ENCODE assay signal across 41 cellular contexts in the genomic region with DNA sequence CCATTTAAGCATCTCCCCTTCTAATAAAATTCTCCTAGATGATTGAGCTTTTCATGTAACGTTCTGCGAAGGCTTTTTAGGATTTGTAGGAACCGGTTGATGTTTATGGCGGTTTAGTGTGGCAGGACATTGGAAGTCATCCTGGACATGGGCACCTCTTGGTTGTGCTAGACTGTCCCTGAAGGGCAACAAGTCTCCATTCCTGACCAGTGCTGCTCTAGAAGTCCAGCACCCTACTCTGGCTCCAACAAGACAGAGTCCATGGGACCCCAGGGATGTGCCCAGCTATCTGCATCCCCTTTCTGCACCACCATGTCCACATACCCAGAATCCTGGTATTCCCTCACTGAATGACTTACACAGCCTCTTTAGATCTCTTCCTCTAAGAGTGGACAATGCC. TPM values are rescaled to one million over a fixed set of nuclear protein-coding genes. Genes with fewer than 3 reads are reported as not detected.
"Had no signal": no experiment of that assay in that cellular context is flagged by ENCODE, and none has a peak within 500 bp of the region (broad histone marks: within the 10 kb centered on the region; RNA-seq: fewer than 3 reads in every experiment).

No MANE protein-coding gene starts in this region.

- H3K9me3 Mint-ChIP-seq: activated naive CD4-positive, alpha-beta T cell treated with anti-CD3 and anti-CD28 coated beads for 36 hours; activated naive CD4-positive, alpha-beta T cell treated with anti-CD3 and anti-CD28 coated beads, Interleukin-2, amount 10 ng/mL, durations not matched to agents 7 days and 5 days; activated naive CD4-positive, alpha-beta T cell treated with anti-CD3 and anti-CD28 coated beads, Interleukin-2, amount 50 U/mL, for 24 hours; activated naive CD4-positive, alpha-beta T cell treated with anti-CD3 and anti-CD28 coated beads, Interleukin-2, amount 50 U/mL, for 72 hours; activated naive CD8-positive, alpha-beta T cell treated with anti-CD3 and anti-CD28 coated beads for 36 hours; activated naive CD8-positive, alpha-beta T cell treated with anti-CD3 and anti-CD28 coated beads, Interleukin-2, amount 10 ng/mL, durations not matched to agents 7 days and 5 days; activated naive CD8-positive, alpha-beta T cell treated with anti-CD3 and anti-CD28 coated beads, Interleukin-2, amount 50 U/mL, for 24 hours; activated T-cell treated with anti-CD3 and anti-CD28 coated beads, Interleukin-2, amount 50 U/mL, for 24 hours; activated T-cell treated with anti-CD3 and anti-CD28 coated beads, Interleukin-2, amount 50 U/mL, for 4 hours; activated T-cell treated with anti-CD3 and anti-CD28 coated beads, Interleukin-2, amount 50 U/mL, for 72 hours; activated T-helper 1 cell treated with anti-CD3 and anti-CD28 coated beads, Interleukin-12 subunit alpha, Interleukin-12 subunit beta, Interleukin-2, Interleukin-4 antibody, amounts not matched to agents 30 ng/mL and 10 ng/mL and 1 ng/mL, durations not matched to agents 14 hours and 24 hours and 36 hours; activated T-helper 17 cell treated with anti-CD3 and anti-CD28 coated beads, Interleukin-2, amount 50 U/mL, for 72 hours; activated T-helper 2 cell treated with anti-CD3 and anti-CD28 coated beads, Interferon-gamma antibody, Interleukin-2, Interleukin-4, amounts not matched to agents 10 μg/mL and 5 μg/mL and 100 μg/mL, durations not matched to agents 14 hours and 24 hours and 36 hours; brain; central memory CD8-positive, alpha-beta T cell had no signal

- H3K9me3 ChIP-seq: adrenal gland, ascending aorta, body of pancreas, breast epithelium had no signal

- H3K4me3 Mint-ChIP-seq: activated naive CD4-positive, alpha-beta T cell treated with anti-CD3 and anti-CD28 coated beads for 36 hours; activated naive CD4-positive, alpha-beta T cell treated with anti-CD3 and anti-CD28 coated beads, Interleukin-2, amount 10 ng/mL, durations not matched to agents 7 days and 5 days; activated naive CD4-positive, alpha-beta T cell treated with anti-CD3 and anti-CD28 coated beads, Interleukin-2, amount 50 U/mL, for 24 hours; activated naive CD8-positive, alpha-beta T cell; activated naive CD8-positive, alpha-beta T cell treated with anti-CD3 and anti-CD28 coated beads for 36 hours; activated naive CD8-positive, alpha-beta T cell treated with anti-CD3 and anti-CD28 coated beads, Interleukin-2, amount 10 ng/mL, durations not matched to agents 7 days and 5 days; activated naive CD8-positive, alpha-beta T cell treated with anti-CD3 and anti-CD28 coated beads, Interleukin-2, amount 50 U/mL, for 24 hours; activated T-cell treated with anti-CD3 and anti-CD28 coated beads, Interleukin-2, amount 50 U/mL, for 24 hours; activated T-cell treated with anti-CD3 and anti-CD28 coated beads, Interleukin-2, amount 50 U/mL, for 4 hours; activated T-cell treated with anti-CD3 and anti-CD28 coated beads, Interleukin-2, amount 50 U/mL, for 72 hours; activated T-helper 1 cell treated with anti-CD3 and anti-CD28 coated beads, Interleukin-12 subunit alpha, Interleukin-12 subunit beta, Interleukin-2, Interleukin-4 antibody, amounts not matched to agents 30 ng/mL and 10 ng/mL and 1 ng/mL, durations not matched to agents 14 hours and 24 hours and 36 hours; activated T-helper 17 cell treated with anti-CD3 and anti-CD28 coated beads, Interleukin-2, amount 50 U/mL, for 72 hours; brain; central memory CD8-positive, alpha-beta T cell had no signal

- DNase-seq: activated effector memory CD4-positive, alpha-beta T cell treated with anti-CD3 and anti-CD28 coated beads, Interleukin-2, amount 50 U/mL, for 16 hours; activated effector memory CD4-positive, alpha-beta T cell treated with Interleukin-2 at 50 U/mL for 16 hours; activated gamma-delta T cell; activated gamma-delta T cell treated with Interleukin-2 at 50 U/mL for 16 hours; activated naive CD4-positive, alpha-beta T cell; activated naive CD4-positive, alpha-beta T cell treated with anti-CD3 and anti-CD28 coated beads for 36 hours; activated naive CD4-positive, alpha-beta T cell treated with anti-CD3 and anti-CD28 coated beads, Interleukin-2, amount 10 ng/mL, durations not matched to agents 7 days and 5 days; activated naive CD4-positive, alpha-beta T cell treated with anti-CD3 and anti-CD28 coated beads, Interleukin-2, amount 50 U/mL, for 16 hours; activated naive CD4-positive, alpha-beta T cell treated with Interleukin-2 at 50 U/mL for 16 hours; activated naive CD8-positive, alpha-beta T cell treated with anti-CD3 and anti-CD28 coated beads for 36 hours; activated naive CD8-positive, alpha-beta T cell treated with anti-CD3 and anti-CD28 coated beads, Interleukin-2, amount 10 ng/mL, durations not matched to agents 7 days and 5 days; activated naive CD8-positive, alpha-beta T cell treated with anti-CD3 and anti-CD28 coated beads, Interleukin-2, amount 50 U/mL, for 24 hours; activated T-cell treated with anti-CD3 and anti-CD28 coated beads for 4 hours; activated T-cell treated with anti-CD3 and anti-CD28 coated beads, Interleukin-2, amount 50 U/mL, for 1 hour; activated T-cell treated with anti-CD3 and anti-CD28 coated beads, Interleukin-2, amount 50 U/mL, for 24 hours; activated T-cell treated with anti-CD3 and anti-CD28 coated beads, Interleukin-2, amount 50 U/mL, for 4 hours; activated T-cell treated with anti-CD3 and anti-CD28 coated beads, Interleukin-2, amount 50 U/mL, for 48 hours; activated T-cell treated with anti-CD3 and anti-CD28 coated beads, Interleukin-2, amount 50 U/mL, for 72 hours; adrenal gland; amniotic stem cell; amygdala; anterior cingulate cortex; aorta; body of pancreas; brain microvascular endothelial cell; caudate nucleus; central memory CD4-positive, alpha-beta T cell; cerebellar nuclear complex had no signal

- H3K27me3 Mint-ChIP-seq: brain had no signal

- H3K27ac ChIP-seq: adrenal gland, ascending aorta, body of pancreas, brain microvascular endothelial cell, breast epithelium, cardiac muscle cell had no signal

- H3K27ac Mint-ChIP-seq: activated naive CD4-positive, alpha-beta T cell treated with anti-CD3 and anti-CD28 coated beads for 36 hours; activated naive CD4-positive, alpha-beta T cell treated with anti-CD3 and anti-CD28 coated beads, Interleukin-2, amount 10 ng/mL, durations not matched to agents 7 days and 5 days; activated naive CD4-positive, alpha-beta T cell treated with anti-CD3 and anti-CD28 coated beads, Interleukin-2, amount 50 U/mL, for 24 hours; activated naive CD4-positive, alpha-beta T cell treated with anti-CD3 and anti-CD28 coated beads, Interleukin-2, amount 50 U/mL, for 72 hours; activated naive CD8-positive, alpha-beta T cell; activated naive CD8-positive, alpha-beta T cell treated with anti-CD3 and anti-CD28 coated beads for 36 hours; activated naive CD8-positive, alpha-beta T cell treated with anti-CD3 and anti-CD28 coated beads, Interleukin-2, amount 10 ng/mL, durations not matched to agents 7 days and 5 days; activated naive CD8-positive, alpha-beta T cell treated with anti-CD3 and anti-CD28 coated beads, Interleukin-2, amount 50 U/mL, for 24 hours; activated T-cell treated with anti-CD3 and anti-CD28 coated beads, Interleukin-2, amount 50 U/mL, for 24 hours; activated T-cell treated with anti-CD3 and anti-CD28 coated beads, Interleukin-2, amount 50 U/mL, for 72 hours; activated T-helper 1 cell treated with anti-CD3 and anti-CD28 coated beads, Interleukin-12 subunit alpha, Interleukin-12 subunit beta, Interleukin-2, Interleukin-4 antibody, amounts not matched to agents 30 ng/mL and 10 ng/mL and 1 ng/mL, durations not matched to agents 14 hours and 24 hours and 36 hours; activated T-helper 17 cell treated with anti-CD3 and anti-CD28 coated beads, Interleukin-2, amount 50 U/mL, for 72 hours; activated T-helper 2 cell treated with anti-CD3 and anti-CD28 coated beads, Interferon-gamma antibody, Interleukin-2, Interleukin-4, amounts not matched to agents 10 μg/mL and 5 μg/mL and 100 μg/mL, durations not matched to agents 14 hours and 24 hours and 36 hours; brain had no signal

- FAIRE-seq: astrocyte, bronchial epithelial cell had no signal

- H3K36me3 Mint-ChIP-seq: activated naive CD4-positive, alpha-beta T cell treated with anti-CD3 and anti-CD28 coated beads, Interleukin-2, amount 10 ng/mL, durations not matched to agents 7 days and 5 days; activated naive CD4-positive, alpha-beta T cell treated with anti-CD3 and anti-CD28 coated beads, Interleukin-2, amount 50 U/mL, for 24 hours; activated naive CD4-positive, alpha-beta T cell treated with anti-CD3 and anti-CD28 coated beads, Interleukin-2, amount 50 U/mL, for 72 hours; activated naive CD8-positive, alpha-beta T cell; activated naive CD8-positive, alpha-beta T cell treated with anti-CD3 and anti-CD28 coated beads for 36 hours; activated naive CD8-positive, alpha-beta T cell treated with anti-CD3 and anti-CD28 coated beads, Interleukin-2, amount 10 ng/mL, durations not matched to agents 7 days and 5 days; brain had no signal

- H3K36me3 ChIP-seq: adrenal gland, ascending aorta, brain microvascular endothelial cell, breast epithelium, cardiac muscle cell had no signal

- H3K4me1 ChIP-seq: adrenal gland, ascending aorta, body of pancreas, breast epithelium had no signal

- H3K4me3 ChIP-seq: adrenal gland, ascending aorta, body of pancreas, breast epithelium, cardiac muscle cell had no signal

- H3K4me1 Mint-ChIP-seq: activated naive CD4-positive, alpha-beta T cell treated with anti-CD3 and anti-CD28 coated beads, Interleukin-2, amount 10 ng/mL, durations not matched to agents 7 days and 5 days; activated naive CD4-positive, alpha-beta T cell treated with anti-CD3 and anti-CD28 coated beads, Interleukin-2, amount 50 U/mL, for 24 hours; activated naive CD8-positive, alpha-beta T cell treated with anti-CD3 and anti-CD28 coated beads for 36 hours; activated naive CD8-positive, alpha-beta T cell treated with anti-CD3 and anti-CD28 coated beads, Interleukin-2, amount 10 ng/mL, durations not matched to agents 7 days and 5 days; activated naive CD8-positive, alpha-beta T cell treated with anti-CD3 and anti-CD28 coated beads, Interleukin-2, amount 50 U/mL, for 24 hours; activated T-helper 17 cell treated with anti-CD3 and anti-CD28 coated beads, Interleukin-2, amount 50 U/mL, for 72 hours; central memory CD8-positive, alpha-beta T cell had no signal

- H3K27me3 ChIP-seq: adrenal gland, ascending aorta, body of pancreas, brain microvascular endothelial cell, breast epithelium, cardiac muscle cell had no signal

RNA-seq across cellular contexts. Expression of gene KCNAB1, which starts 46.4 kb away (rescaled TPM):
- total RNA-seq: activated naive CD4-positive, alpha-beta T cell treated with anti-CD3 and anti-CD28 coated beads for 36 hours; activated naive CD4-positive, alpha-beta T cell treated with anti-CD3 and anti-CD28 coated beads, Interleukin-2, amount 50 U/mL, for 72 hours; activated naive CD8-positive, alpha-beta T cell treated with anti-CD3 and anti-CD28 coated beads for 36 hours; activated T-cell treated with anti-CD3 and anti-CD28 coated beads, Interleukin-2, amount 50 U/mL, for 4 hours; activated T-cell treated with anti-CD3 and anti-CD28 coated beads, Interleukin-2, amount 50 U/mL, for 72 hours; activated T-helper 1 cell treated with anti-CD3 and anti-CD28 coated beads, Interleukin-12 subunit alpha, Interleukin-12 subunit beta, Interleukin-2, Interleukin-4 antibody, amounts not matched to agents 30 ng/mL and 10 ng/mL and 1 ng/mL, durations not matched to agents 14 hours and 24 hours and 36 hours; activated T-helper 17 cell treated with anti-CD3 and anti-CD28 coated beads, Interleukin-2, amount 50 U/mL, for 72 hours; activated T-helper 2 cell treated with anti-CD3 and anti-CD28 coated beads, Interferon-gamma antibody, Interleukin-2, Interleukin-4, amounts not matched to agents 10 μg/mL and 5 μg/mL and 100 μg/mL, durations not matched to agents 14 hours and 24 hours and 36 hours had no signal
